1 cellular context compared by ENCODE assay signal in the genomic region with DNA sequence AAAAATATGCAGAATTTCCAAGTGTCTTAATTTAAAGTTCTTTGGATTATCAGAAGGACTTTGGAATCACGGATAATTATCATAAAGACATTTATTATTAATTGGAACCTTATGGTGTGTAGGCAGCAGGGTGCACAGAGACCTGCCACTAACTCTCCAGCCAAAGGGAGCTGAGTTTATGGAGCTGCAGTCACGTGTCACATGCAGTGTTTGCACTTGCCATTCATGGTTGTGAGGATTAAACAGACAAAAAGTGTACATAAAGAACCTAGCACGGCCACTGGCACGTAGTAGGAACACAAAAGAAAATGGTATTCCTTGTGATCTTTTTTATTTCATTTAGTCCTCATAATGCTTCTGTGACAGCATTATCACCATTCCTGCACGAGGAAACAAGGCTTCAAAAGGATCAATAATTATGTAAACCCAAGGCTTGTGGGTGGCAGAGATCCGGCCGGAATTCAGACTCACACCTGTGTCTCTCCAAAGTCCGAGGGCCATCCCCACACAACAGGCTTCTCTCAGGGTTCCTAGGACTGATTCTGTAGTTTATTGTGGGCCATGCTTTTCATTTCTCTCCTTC.
A peak's percentile ranks its signal among the peaks of the same experiment; 100 is the strongest.
TF ChIP-seq lines count a peak whose summit lies in the region.

No MANE protein-coding gene starts in this region.

TF ChIP-seq in HepG2, 621 proteins besides CTCF, POLR2A, EP300 and RAD21 (continued from another document):
- TF ChIP-seq, protein P1, sequence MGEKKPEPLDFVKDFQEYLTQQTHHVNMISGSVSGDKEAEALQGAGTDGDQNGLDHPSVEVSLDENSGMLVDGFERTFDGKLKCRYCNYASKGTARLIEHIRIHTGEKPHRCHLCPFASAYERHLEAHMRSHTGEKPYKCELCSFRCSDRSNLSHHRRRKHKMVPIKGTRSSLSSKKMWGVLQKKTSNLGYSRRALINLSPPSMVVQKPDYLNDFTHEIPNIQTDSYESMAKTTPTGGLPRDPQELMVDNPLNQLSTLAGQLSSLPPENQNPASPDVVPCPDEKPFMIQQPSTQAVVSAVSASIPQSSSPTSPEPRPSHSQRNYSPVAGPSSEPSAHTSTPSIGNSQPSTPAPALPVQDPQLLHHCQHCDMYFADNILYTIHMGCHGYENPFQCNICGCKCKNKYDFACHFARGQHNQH (CRISPR knock-in tag; IDR thresholded peaks at IDR 0.05): 0 out of 2 replicates have a peak, but pooled peaks have one; percentile 33
- TF ChIP-seq KLF15 (CRISPR knock-in tag; IDR thresholded peaks at IDR 0.05; ENCODE audit: borderline replicate concordance): no peak
- TF ChIP-seq, protein P2, sequence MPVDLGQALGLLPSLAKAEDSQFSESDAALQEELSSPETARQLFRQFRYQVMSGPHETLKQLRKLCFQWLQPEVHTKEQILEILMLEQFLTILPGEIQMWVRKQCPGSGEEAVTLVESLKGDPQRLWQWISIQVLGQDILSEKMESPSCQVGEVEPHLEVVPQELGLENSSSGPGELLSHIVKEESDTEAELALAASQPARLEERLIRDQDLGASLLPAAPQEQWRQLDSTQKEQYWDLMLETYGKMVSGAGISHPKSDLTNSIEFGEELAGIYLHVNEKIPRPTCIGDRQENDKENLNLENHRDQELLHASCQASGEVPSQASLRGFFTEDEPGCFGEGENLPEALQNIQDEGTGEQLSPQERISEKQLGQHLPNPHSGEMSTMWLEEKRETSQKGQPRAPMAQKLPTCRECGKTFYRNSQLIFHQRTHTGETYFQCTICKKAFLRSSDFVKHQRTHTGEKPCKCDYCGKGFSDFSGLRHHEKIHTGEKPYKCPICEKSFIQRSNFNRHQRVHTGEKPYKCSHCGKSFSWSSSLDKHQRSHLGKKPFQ (CRISPR knock-in tag; IDR thresholded peaks at IDR 0.05; ENCODE audit: insufficient replicate concordance): no peak
- peak; percentile 81; the same call in 1 of the 2 replicates for TF ChIP-seq ETV5 (CRISPR knock-in tag; IDR thresholded peaks at IDR 0.05; ENCODE audit: borderline replicate concordance)
- TF ChIP-seq SALL1 (CRISPR knock-in tag; IDR thresholded peaks at IDR 0.05): peak; percentile 87
- 0 out of 2 replicates have a peak, but pooled peaks have one; percentile 15 for TF ChIP-seq HDAC2 (CRISPR knock-in tag; IDR thresholded peaks at IDR 0.05)
- no peak for TF ChIP-seq SOX13 (IDR thresholded peaks at IDR 0.05)
- TF ChIP-seq SOX13 (CRISPR knock-in tag; conservative IDR thresholded peaks at IDR 0.05 in 1 of 2, IDR thresholded peaks at IDR 0.05 in 1 of 2): peak in 1 of 2 experiments; percentile 21; a peak in 1 of 4 replicates
- peak; percentile 78; the same call in 1 of the 2 replicates for TF ChIP-seq ZNF292 (CRISPR knock-in tag; IDR thresholded peaks at IDR 0.05; ENCODE audit: borderline replicate concordance, low read depth)
- peak; percentile 44; the same call in 1 of the 2 replicates for TF ChIP-seq PITX1 (CRISPR knock-in tag; IDR thresholded peaks at IDR 0.05)
- TF ChIP-seq, protein P3, sequence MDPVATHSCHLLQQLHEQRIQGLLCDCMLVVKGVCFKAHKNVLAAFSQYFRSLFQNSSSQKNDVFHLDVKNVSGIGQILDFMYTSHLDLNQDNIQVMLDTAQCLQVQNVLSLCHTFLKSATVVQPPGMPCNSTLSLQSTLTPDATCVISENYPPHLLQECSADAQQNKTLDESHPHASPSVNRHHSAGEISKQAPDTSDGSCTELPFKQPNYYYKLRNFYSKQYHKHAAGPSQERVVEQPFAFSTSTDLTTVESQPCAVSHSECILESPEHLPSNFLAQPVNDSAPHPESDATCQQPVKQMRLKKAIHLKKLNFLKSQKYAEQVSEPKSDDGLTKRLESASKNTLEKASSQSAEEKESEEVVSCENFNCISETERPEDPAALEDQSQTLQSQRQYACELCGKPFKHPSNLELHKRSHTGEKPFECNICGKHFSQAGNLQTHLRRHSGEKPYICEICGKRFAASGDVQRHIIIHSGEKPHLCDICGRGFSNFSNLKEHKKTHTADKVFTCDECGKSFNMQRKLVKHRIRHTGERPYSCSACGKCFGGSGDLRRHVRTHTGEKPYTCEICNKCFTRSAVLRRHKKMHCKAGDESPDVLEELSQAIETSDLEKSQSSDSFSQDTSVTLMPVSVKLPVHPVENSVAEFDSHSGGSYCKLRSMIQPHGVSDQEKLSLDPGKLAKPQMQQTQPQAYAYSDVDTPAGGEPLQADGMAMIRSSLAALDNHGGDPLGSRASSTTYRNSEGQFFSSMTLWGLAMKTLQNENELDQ (CRISPR knock-in tag; IDR thresholded peaks at IDR 0.05; ENCODE audit: borderline replicate concordance): no peak
- peak; percentile 73; the same call in 1 of the 2 replicates for TF ChIP-seq ZNF441 (CRISPR knock-in tag; IDR thresholded peaks at IDR 0.05; ENCODE audit: borderline replicate concordance)
- no peak for TF ChIP-seq TP53 (CRISPR knock-in tag; conservative IDR thresholded peaks at IDR 0.05)
- TF ChIP-seq ZEB1 (IDR thresholded peaks at IDR 0.05; ENCODE audit: insufficient replicate concordance, low read depth): peak; percentile 32
- TF ChIP-seq, protein P4, sequence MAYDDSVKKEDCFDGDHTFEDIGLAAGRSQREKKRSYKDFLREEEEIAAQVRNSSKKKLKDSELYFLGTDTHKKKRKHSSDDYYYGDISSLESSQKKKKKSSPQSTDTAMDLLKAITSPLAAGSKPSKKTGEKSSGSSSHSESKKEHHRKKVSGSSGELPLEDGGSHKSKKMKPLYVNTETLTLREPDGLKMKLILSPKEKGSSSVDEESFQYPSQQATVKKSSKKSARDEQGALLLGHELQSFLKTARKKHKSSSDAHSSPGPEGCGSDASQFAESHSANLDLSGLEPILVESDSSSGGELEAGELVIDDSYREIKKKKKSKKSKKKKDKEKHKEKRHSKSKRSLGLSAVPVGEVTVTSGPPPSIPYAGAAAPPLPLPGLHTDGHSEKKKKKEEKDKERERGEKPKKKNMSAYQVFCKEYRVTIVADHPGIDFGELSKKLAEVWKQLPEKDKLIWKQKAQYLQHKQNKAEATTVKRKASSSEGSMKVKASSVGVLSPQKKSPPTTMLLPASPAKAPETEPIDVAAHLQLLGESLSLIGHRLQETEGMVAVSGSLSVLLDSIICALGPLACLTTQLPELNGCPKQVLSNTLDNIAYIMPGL (CRISPR knock-in tag; IDR thresholded peaks at IDR 0.05; ENCODE audit: borderline replicate concordance in 1 of 2, low read depth in 1 of 2): no peak; a peak in 1 of 4 replicates
- TF ChIP-seq, protein P5, sequence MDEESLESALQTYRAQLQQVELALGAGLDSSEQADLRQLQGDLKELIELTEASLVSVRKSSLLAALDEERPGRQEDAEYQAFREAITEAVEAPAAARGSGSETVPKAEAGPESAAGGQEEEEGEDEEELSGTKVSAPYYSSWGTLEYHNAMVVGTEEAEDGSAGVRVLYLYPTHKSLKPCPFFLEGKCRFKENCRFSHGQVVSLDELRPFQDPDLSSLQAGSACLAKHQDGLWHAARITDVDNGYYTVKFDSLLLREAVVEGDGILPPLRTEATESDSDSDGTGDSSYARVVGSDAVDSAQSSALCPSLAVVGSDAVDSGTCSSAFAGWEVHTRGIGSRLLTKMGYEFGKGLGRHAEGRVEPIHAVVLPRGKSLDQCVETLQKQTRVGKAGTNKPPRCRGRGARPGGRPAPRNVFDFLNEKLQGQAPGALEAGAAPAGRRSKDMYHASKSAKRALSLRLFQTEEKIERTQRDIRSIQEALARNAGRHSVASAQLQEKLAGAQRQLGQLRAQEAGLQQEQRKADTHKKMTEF (CRISPR knock-in tag; IDR thresholded peaks at IDR 0.05): 0 out of 2 replicates have a peak, but pooled peaks have one; percentile 24
- TF ChIP-seq, protein P6, sequence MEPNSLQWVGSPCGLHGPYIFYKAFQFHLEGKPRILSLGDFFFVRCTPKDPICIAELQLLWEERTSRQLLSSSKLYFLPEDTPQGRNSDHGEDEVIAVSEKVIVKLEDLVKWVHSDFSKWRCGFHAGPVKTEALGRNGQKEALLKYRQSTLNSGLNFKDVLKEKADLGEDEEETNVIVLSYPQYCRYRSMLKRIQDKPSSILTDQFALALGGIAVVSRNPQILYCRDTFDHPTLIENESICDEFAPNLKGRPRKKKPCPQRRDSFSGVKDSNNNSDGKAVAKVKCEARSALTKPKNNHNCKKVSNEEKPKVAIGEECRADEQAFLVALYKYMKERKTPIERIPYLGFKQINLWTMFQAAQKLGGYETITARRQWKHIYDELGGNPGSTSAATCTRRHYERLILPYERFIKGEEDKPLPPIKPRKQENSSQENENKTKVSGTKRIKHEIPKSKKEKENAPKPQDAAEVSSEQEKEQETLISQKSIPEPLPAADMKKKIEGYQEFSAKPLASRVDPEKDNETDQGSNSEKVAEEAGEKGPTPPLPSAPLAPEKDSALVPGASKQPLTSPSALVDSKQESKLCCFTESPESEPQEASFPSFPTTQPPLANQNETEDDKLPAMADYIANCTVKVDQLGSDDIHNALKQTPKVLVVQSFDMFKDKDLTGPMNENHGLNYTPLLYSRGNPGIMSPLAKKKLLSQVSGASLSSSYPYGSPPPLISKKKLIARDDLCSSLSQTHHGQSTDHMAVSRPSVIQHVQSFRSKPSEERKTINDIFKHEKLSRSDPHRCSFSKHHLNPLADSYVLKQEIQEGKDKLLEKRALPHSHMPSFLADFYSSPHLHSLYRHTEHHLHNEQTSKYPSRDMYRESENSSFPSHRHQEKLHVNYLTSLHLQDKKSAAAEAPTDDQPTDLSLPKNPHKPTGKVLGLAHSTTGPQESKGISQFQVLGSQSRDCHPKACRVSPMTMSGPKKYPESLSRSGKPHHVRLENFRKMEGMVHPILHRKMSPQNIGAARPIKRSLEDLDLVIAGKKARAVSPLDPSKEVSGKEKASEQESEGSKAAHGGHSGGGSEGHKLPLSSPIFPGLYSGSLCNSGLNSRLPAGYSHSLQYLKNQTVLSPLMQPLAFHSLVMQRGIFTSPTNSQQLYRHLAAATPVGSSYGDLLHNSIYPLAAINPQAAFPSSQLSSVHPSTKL (CRISPR knock-in tag; IDR thresholded peaks at IDR 0.05): peak; percentile 38; the same call in 1 of the 2 replicates
- 0 out of 2 replicates have a peak, but pooled peaks have one; percentile 9 for TF ChIP-seq ZNF644 (CRISPR knock-in tag; IDR thresholded peaks at IDR 0.05; ENCODE audit: low read depth)
- TF ChIP-seq GATAD2A (CRISPR knock-in tag; IDR thresholded peaks at IDR 0.05): 0 out of 2 replicates have a peak, but pooled peaks have one; percentile 19
- TF ChIP-seq, protein P7, sequence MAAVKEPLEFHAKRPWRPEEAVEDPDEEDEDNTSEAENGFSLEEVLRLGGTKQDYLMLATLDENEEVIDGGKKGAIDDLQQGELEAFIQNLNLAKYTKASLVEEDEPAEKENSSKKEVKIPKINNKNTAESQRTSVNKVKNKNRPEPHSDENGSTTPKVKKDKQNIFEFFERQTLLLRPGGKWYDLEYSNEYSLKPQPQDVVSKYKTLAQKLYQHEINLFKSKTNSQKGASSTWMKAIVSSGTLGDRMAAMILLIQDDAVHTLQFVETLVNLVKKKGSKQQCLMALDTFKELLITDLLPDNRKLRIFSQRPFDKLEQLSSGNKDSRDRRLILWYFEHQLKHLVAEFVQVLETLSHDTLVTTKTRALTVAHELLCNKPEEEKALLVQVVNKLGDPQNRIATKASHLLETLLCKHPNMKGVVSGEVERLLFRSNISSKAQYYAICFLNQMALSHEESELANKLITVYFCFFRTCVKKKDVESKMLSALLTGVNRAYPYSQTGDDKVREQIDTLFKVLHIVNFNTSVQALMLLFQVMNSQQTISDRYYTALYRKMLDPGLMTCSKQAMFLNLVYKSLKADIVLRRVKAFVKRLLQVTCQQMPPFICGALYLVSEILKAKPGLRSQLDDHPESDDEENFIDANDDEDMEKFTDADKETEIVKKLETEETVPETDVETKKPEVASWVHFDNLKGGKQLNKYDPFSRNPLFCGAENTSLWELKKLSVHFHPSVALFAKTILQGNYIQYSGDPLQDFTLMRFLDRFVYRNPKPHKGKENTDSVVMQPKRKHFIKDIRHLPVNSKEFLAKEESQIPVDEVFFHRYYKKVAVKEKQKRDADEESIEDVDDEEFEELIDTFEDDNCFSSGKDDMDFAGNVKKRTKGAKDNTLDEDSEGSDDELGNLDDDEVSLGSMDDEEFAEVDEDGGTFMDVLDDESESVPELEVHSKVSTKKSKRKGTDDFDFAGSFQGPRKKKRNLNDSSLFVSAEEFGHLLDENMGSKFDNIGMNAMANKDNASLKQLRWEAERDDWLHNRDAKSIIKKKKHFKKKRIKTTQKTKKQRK (IDR thresholded peaks at IDR 0.05; ENCODE audit: low read length): no peak
- TF ChIP-seq HDAC1 (CRISPR knock-in tag; IDR thresholded peaks at IDR 0.05): peak; percentile 37; the same call in 1 of the 2 replicates
- no peak for TF ChIP-seq SIN3B (IDR thresholded peaks at IDR 0.05; ENCODE audit: low read length)
- TF ChIP-seq BHLHE40 (IDR thresholded peaks at IDR 0.05; ENCODE audit: low read length): 0 out of 2 replicates have a peak, but pooled peaks have one; percentile 29
- TF ChIP-seq, protein P8, sequence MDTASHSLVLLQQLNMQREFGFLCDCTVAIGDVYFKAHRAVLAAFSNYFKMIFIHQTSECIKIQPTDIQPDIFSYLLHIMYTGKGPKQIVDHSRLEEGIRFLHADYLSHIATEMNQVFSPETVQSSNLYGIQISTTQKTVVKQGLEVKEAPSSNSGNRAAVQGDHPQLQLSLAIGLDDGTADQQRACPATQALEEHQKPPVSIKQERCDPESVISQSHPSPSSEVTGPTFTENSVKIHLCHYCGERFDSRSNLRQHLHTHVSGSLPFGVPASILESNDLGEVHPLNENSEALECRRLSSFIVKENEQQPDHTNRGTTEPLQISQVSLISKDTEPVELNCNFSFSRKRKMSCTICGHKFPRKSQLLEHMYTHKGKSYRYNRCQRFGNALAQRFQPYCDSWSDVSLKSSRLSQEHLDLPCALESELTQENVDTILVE (CRISPR knock-in tag; IDR thresholded peaks at IDR 0.05): no peak
- TF ChIP-seq, protein P9, sequence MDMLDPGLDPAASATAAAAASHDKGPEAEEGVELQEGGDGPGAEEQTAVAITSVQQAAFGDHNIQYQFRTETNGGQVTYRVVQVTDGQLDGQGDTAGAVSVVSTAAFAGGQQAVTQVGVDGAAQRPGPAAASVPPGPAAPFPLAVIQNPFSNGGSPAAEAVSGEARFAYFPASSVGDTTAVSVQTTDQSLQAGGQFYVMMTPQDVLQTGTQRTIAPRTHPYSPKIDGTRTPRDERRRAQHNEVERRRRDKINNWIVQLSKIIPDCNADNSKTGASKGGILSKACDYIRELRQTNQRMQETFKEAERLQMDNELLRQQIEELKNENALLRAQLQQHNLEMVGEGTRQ (IDR thresholded peaks at IDR 0.05; ENCODE audit: low read depth, low read length): no peak
- TF ChIP-seq, protein P9 (CRISPR knock-in tag; IDR thresholded peaks at IDR 0.05; ENCODE audit: borderline replicate concordance): peak; percentile 65; the same call in 1 of the 2 replicates
- no peak for TF ChIP-seq EEA1 (CRISPR knock-in tag; IDR thresholded peaks at IDR 0.05; ENCODE audit: borderline replicate concordance)
- TF ChIP-seq YEATS2 (CRISPR knock-in tag; IDR thresholded peaks at IDR 0.05; ENCODE audit: borderline replicate concordance): no peak
- 0 out of 2 replicates have a peak, but pooled peaks have one; percentile 29 for TF ChIP-seq TCF7 (IDR thresholded peaks at IDR 0.05; ENCODE audit: low read depth)
- TF ChIP-seq REPIN1 (CRISPR knock-in tag; IDR thresholded peaks at IDR 0.05; ENCODE audit: borderline replicate concordance, low read depth): no peak; the same call in 1 of the 2 replicates
- TF ChIP-seq LCORL (IDR thresholded peaks at IDR 0.05): no peak
- peak; percentile 29; the same call in 1 of the 2 replicates for TF ChIP-seq LCORL (CRISPR knock-in tag; IDR thresholded peaks at IDR 0.05)
